34 cellular contexts compared by ENCODE assay signal in genomic region chr22:48303360-48303725, GRCh38.
DNase-seq lines count a peak whose midpoint lies in the region; ATAC-seq, FAIRE-seq and TF ChIP-seq lines count a peak whose summit lies in the region.
"Had no signal": no experiment of that assay in that cellular context is flagged by ENCODE, and none has a peak within 500 bp of the region (broad histone marks: within the 10 kb centered on the region; RNA-seq: fewer than 3 reads in every experiment).

No MANE protein-coding gene starts in this region.

- WGBS in heart right ventricle, 2 donors: 79 to 81% methylated on average over 6 of the region's 6 CpGs

- ATAC-seq in heart right ventricle (no peak), Right ventricle myocardium inferior (no peak)
- ATAC-seq: A549; CD8-positive, alpha-beta T cell had no signal

- H3K4me3 ChIP-seq in heart right ventricle: no peak overlapping the region
- no peak overlapping the region for H3K4me3 ChIP-seq in right atrium auricular region
- no peak overlapping the region for H3K4me3 ChIP-seq in H7 (ENCODE audit: insufficient read depth, low read depth, low read length)
- H3K4me3 ChIP-seq: A549; BLaER1; BLaER1 treated with 17β-estradiol and CSF1 and Interleukin-3, amounts not matched to agents 10 nM and 100 nM had no signal

- in situ Hi-C loops in GM13976 (cut with MboI; ENCODE audit: low sequenced_read_pairs, unreplicated experiment): no loop called here

- intact Hi-C loops in cardiac septum (cut with DNase I) (no loop called here), heart right ventricle (cut with DNase I) (no loop called here), Right ventricle myocardium inferior (cut with DNase I) (no loop called here)

- H3K27me3 ChIP-seq in heart right ventricle: peaks cover 0 to 43% (median 24%) of the 10 kb centered on the region in 7 donors
- no peaks in the 10 kb centered on the region for H3K27me3 ChIP-seq in right atrium auricular region
- H3K27me3 ChIP-seq in H7 (ENCODE audit: control insufficient read depth, insufficient read depth, low read length): no peaks in the 10 kb centered on the region
- H3K27me3 ChIP-seq: BE2C; BLaER1; BLaER1 treated with 17β-estradiol and CSF1 and Interleukin-3, amounts not matched to agents 10 nM and 100 nM had no signal

- no peaks in the 10 kb centered on the region for H3K4me1 ChIP-seq in heart right ventricle
- no peaks in the 10 kb centered on the region for H3K4me1 ChIP-seq in right atrium auricular region
- H3K4me1 ChIP-seq: A549, BE2C, Caco-2 had no signal

- DNase-seq in cardiac septum (ENCODE audit: low spot score) (peak; percentile 67), heart right ventricle (no peak), right atrium auricular region (ENCODE audit: low spot score) (peak; percentile 54), Right ventricle myocardium inferior (ENCODE audit: missing footprints) (no peak), GM13976 (ENCODE audit: low spot score) (peak; percentile 7), H7 (peak; percentile 22), NCI-H2081 treated with DMSO at 0.1 percent for 48 hours (lab: John Stamatoyannopoulos, UW) (no peak), urothelium cell line (ENCODE audit: low spot score) (no peak)
- DNase-seq: 8988T; ACHN; AML-193; BE2C; C1 segment of cervical spinal cord; Caco-2; Calu3; CD4-positive, alpha-beta memory T cell; CD4-positive, alpha-beta T cell; CD4-positive, CD25-positive, alpha-beta regulatory T cell; COR-L47; DMS 273 treated with DMSO at 0.1 percent for 48 hours; DMS153; DMS53; DMS79; DMS79 treated with DMSO at 0.1 percent for 48 hours; DND-41; EL had no signal

- no peaks in the 10 kb centered on the region for H3K9me3 ChIP-seq in heart right ventricle
- no peaks in the 10 kb centered on the region for H3K9me3 ChIP-seq in right atrium auricular region
- H3K9me3 ChIP-seq: A549; BLaER1; BLaER1 treated with 17β-estradiol and CSF1 and Interleukin-3, amounts not matched to agents 10 nM and 100 nM; Caco-2 had no signal

- no peak for TF ChIP-seq CTCF in heart right ventricle (IDR thresholded peaks at IDR 0.05)
- no peak for TF ChIP-seq CTCF in right atrium auricular region (IDR thresholded peaks at IDR 0.05)
- TF ChIP-seq CTCF in GM13976 (IDR thresholded peaks at IDR 0.05; ENCODE audit: borderline replicate concordance, control extremely low read depth, extremely low read depth, insufficient read depth, missing control alignments): no peak

- H3K27ac ChIP-seq in heart right ventricle: no peak overlapping the region
- no peak overlapping the region for H3K27ac ChIP-seq in right atrium auricular region
- H3K27ac ChIP-seq: 22Rv1; A549; BLaER1; BLaER1 treated with 17β-estradiol and CSF1 and Interleukin-3, amounts not matched to agents 10 nM and 100 nM; C4-2B had no signal

- H3K36me3 ChIP-seq in heart right ventricle (no peaks in the 10 kb centered on the region), right atrium auricular region (no peaks in the 10 kb centered on the region), H7 (replicated peaks; ENCODE audit: control insufficient read depth, insufficient read depth, low read length) (no peaks in the 10 kb centered on the region)
- H3K36me3 ChIP-seq: BE2C; BLaER1; BLaER1 treated with 17β-estradiol and CSF1 and Interleukin-3, amounts not matched to agents 10 nM and 100 nM had no signal

- no peak for FAIRE-seq in urothelium cell line (lab: Jason Lieb, UNC)
- FAIRE-seq: A204.1, A549, D721Med had no signal

Comparison
In these comparisons a context has a peak if more than half of its experiments do, and no peak if none do; other contexts are left out.
1. DNase-seq: peak in cardiac septum (single experiment), right atrium auricular region (single experiment), GM13976 (single experiment) and H7 (single experiment); none in heart right ventricle (0 of 2), Right ventricle myocardium inferior (single experiment), NCI-H2081 treated with DMSO at 0.1 percent for 48 hours (single experiment) and urothelium cell line (single experiment).